1 cellular context compared by ENCODE assay signal in genomic region chr11:119094816-119095065, GRCh38.
TF ChIP-seq lines count a peak whose summit lies in the region.

No MANE protein-coding gene starts in this region.

TF ChIP-seq in GM12878, 131 proteins besides CTCF, POLR2A, EP300 and RAD21:
- TF ChIP-seq IRF4 (IDR thresholded peaks at IDR 0.05; ENCODE audit: low read depth, low read length) (no peak), FOXK2 (IDR thresholded peaks at IDR 0.05) (no peak), DPF2 (IDR thresholded peaks at IDR 0.05) (0 out of 2 replicates have a peak, but pooled peaks have one; percentile 6), ZNF384 (IDR thresholded peaks at IDR 0.05; ENCODE audit: borderline replicate concordance, low read depth, low read length) (no peak), SMC3 (IDR thresholded peaks at IDR 0.05; ENCODE audit: borderline replicate concordance, low read length) (peak; percentile 26; the same call in 1 of the 2 replicates), TCF3 (IDR thresholded peaks at IDR 0.05; ENCODE audit: borderline replicate concordance, insufficient read depth, low read depth, low read length) (no peak), YY1 (IDR thresholded peaks at IDR 0.05; ENCODE audit: low read depth, low read length) (no peak), SKIL (IDR thresholded peaks at IDR 0.05; ENCODE audit: low read depth, poor library complexity, severe bottlenecking) (no peak), IRF5 (IDR thresholded peaks at IDR 0.05; ENCODE audit: borderline replicate concordance) (no peak), ZBTB4 (CRISPR knock-in tag; IDR thresholded peaks at IDR 0.05) (no peak), E2F4 (IDR thresholded peaks at IDR 0.05; ENCODE audit: low read depth, low read length) (no peak), GABPA (IDR thresholded peaks at IDR 0.05; ENCODE audit: low read depth) (no peak), EGR1 (IDR thresholded peaks at IDR 0.05; ENCODE audit: borderline replicate concordance in 1 of 2, low read depth in 2 of 2, low read length in 2 of 2) (no peak), JUNB (IDR thresholded peaks at IDR 0.05) (no peak), ZNF274 (IDR thresholded peaks at IDR 0.05; ENCODE audit: insufficient read depth, insufficient read length) (no peak), SIN3A (IDR thresholded peaks at IDR 0.05; ENCODE audit: low read depth, low read length) (no peak), POU2F2 (IDR thresholded peaks at IDR 0.05; ENCODE audit: borderline replicate concordance, low read depth, low read length) (0 out of 3 replicates have a peak, but pooled peaks have one; percentile 0), ZNF592 (IDR thresholded peaks at IDR 0.05) (no peak), HCFC1 (IDR thresholded peaks at IDR 0.05; ENCODE audit: low read length) (no peak), ZNF217 (IDR thresholded peaks at IDR 0.05) (no peak), IKZF2 (IDR thresholded peaks at IDR 0.05) (no peak), POLR2AphosphoS2 (IDR thresholded peaks at IDR 0.05; ENCODE audit: low read depth, low read length) (no peak), TCF7 (IDR thresholded peaks at IDR 0.05; ENCODE audit: borderline replicate concordance) (no peak), SMARCA5 (IDR thresholded peaks at IDR 0.05) (0 out of 2 replicates have a peak, but pooled peaks have one; percentile 67), ELK1 (IDR thresholded peaks at IDR 0.05; ENCODE audit: low read depth, low read length) (no peak), CHD2 (IDR thresholded peaks at IDR 0.05; ENCODE audit: borderline replicate concordance, low read depth, low read length) (no peak), MTA3 (IDR thresholded peaks at IDR 0.05; ENCODE audit: borderline replicate concordance, low read length) (no peak), RELB (IDR thresholded peaks at IDR 0.05; ENCODE audit: low read depth) (no peak), BCL11A (IDR thresholded peaks at IDR 0.05; ENCODE audit: low read depth, low read length) (no peak), CEBPB (IDR thresholded peaks at IDR 0.05; ENCODE audit: borderline replicate concordance in 1 of 2, low read depth in 2 of 2, low read length in 2 of 2) (no peak), HDGF (IDR thresholded peaks at IDR 0.05) (no peak; the same call in 1 of the 2 replicates), RB1 (IDR thresholded peaks at IDR 0.05; ENCODE audit: borderline replicate concordance) (no peak), ZNF207 (IDR thresholded peaks at IDR 0.05; ENCODE audit: borderline replicate concordance) (no peak), NR2C2 (IDR thresholded peaks at IDR 0.05; ENCODE audit: borderline replicate concordance, control insufficient read depth, insufficient read length, low read depth) (no peak), CREB1 (IDR thresholded peaks at IDR 0.05; ENCODE audit: low read depth) (no peak), NFIC (IDR thresholded peaks at IDR 0.05; ENCODE audit: low read depth, low read length) (no peak), ATF2 (IDR thresholded peaks at IDR 0.05; ENCODE audit: low read length) (no peak), MAX (IDR thresholded peaks at IDR 0.05; ENCODE audit: low read depth, low read length) (no peak), PRDM15 (CRISPR knock-in tag; IDR thresholded peaks at IDR 0.05) (no peak), TBL1XR1 (IDR thresholded peaks at IDR 0.05; ENCODE audit: low read depth, low read length) (0 out of 2 replicates have a peak, but pooled peaks have one; percentile 10), TCF12 (IDR thresholded peaks at IDR 0.05; ENCODE audit: low read depth, low read length) (no peak), MYB (IDR thresholded peaks at IDR 0.05; ENCODE audit: borderline replicate concordance, low read depth, low read length) (no peak)
